Comparison of ENCODE assay signal across 10 cellular contexts in the genomic region with DNA sequence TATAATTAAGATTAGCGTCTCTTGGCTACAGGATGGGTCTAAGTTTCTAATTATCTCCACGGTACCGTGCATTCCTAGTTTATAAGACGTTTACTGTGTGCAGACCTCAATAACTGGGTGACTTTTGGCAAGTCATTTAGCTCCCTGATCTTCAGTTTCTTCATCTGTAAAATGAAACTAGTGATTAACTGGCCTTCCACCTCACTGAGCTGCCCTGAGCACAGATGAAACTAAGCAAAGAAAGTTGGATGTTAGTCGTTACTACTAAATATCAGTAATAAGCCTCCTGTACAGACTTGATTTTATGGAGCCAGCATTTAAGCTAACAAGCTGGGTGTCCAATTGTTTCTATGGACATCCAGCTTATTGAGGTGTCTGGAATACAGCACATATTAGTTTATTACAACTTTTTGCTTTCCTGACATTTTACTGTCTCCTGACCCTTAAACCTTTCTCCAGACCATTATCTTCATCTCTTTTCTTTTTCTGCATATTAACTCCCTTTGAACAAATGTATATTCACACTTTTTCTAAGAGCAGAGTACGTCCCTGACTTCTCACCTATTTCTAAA. TPM values are rescaled to one million over a fixed set of nuclear protein-coding genes. Genes with fewer than 3 reads are reported as not detected.
DNase-seq lines count a peak whose midpoint lies in the region; ATAC-seq and TF ChIP-seq lines count a peak whose summit lies in the region.
"Had no signal": no experiment of that assay in that cellular context is flagged by ENCODE, and none has a peak within 500 bp of the region (broad histone marks: within the 10 kb centered on the region; RNA-seq: fewer than 3 reads in every experiment).

No MANE protein-coding gene starts in this region.

- H3K36me3 Mint-ChIP-seq in CD4-positive, alpha-beta T cell (ENCODE audit: low read depth) = no peaks in the 10 kb centered on the region

- H3K9ac ChIP-seq in iPS-20b (ENCODE audit: low read depth, low read length) = no peak overlapping the region

- CTCF ChIA-PET in CD4-positive, alpha-beta T cell (lab: Charles Lee) = interaction anchor here (0.9 to 4.6 kb wide), 2 partner anchors 8 to 44 kb away, joined by 3 to 18 read pairs; no protein-coding TSS in a partner anchor
- CTCF ChIA-PET in PC-9 (lab: Charles Lee) = no interaction called here

- no peaks in the 10 kb centered on the region for H4K20me1 ChIP-seq in PC-9 (ENCODE audit: insufficient read depth)

- peak overlapping the region; percentile 19 for H3K27ac Mint-ChIP-seq in CD4-positive, alpha-beta T cell

- peak overlapping the region; percentile 88 for H3K4me2 ChIP-seq in PC-9

- H3K27ac ChIP-seq in CD4-positive, alpha-beta T cell (ENCODE audit: low read depth, low read length) = no peak overlapping the region
- H3K27ac ChIP-seq in PC-9 (no peak overlapping the region), iPS-20b (ENCODE audit: low read length) (no peak overlapping the region)
- H3K27ac ChIP-seq: foreskin keratinocyte had no signal

- H3K4me3 ChIP-seq in PC-9 (peak overlapping the region; percentile 66), iPS-20b (ENCODE audit: low read length) (peak overlapping the region; percentile 75)

- no peaks in the 10 kb centered on the region for H3F3A ChIP-seq in PC-9 (ENCODE audit: insufficient read depth, low read depth)

- H3K36me3 ChIP-seq in PC-9 (ENCODE audit: low read depth) (no peaks in the 10 kb centered on the region), iPS-20b (ENCODE audit: insufficient read depth, low read depth, low read length) (no peaks in the 10 kb centered on the region)

- no peaks in the 10 kb centered on the region for H3K9me3 Mint-ChIP-seq in CD4-positive, alpha-beta T cell

- no TSS peak for BruUV-seq in PC-9 (replicated peaks; lab: Mats Ljungman, UMichigan)

- peaks cover 9% of the 10 kb centered on the region for H3K4me1 ChIP-seq in PC-9 (replicated peaks; ENCODE audit: insufficient read depth)
- H3K4me1 ChIP-seq in iPS-20b (ENCODE audit: insufficient read depth, low read length) = no peaks in the 10 kb centered on the region
- H3K4me1 ChIP-seq: foreskin keratinocyte had no signal

- H3K27me3 Mint-ChIP-seq in CD4-positive, alpha-beta T cell = peaks cover 26% of the 10 kb centered on the region

- H3K79me2 ChIP-seq in PC-9 (ENCODE audit: low read depth) = no peaks in the 10 kb centered on the region

- TF ChIP-seq CTCF in CD4-positive, alpha-beta T cell (IDR thresholded peaks at IDR 0.05) = no peak
- TF ChIP-seq CTCF in PC-9 (conservative IDR thresholded peaks at IDR 0.05) = no peak

- POLR2A ChIA-PET in CD4-positive, alpha-beta T cell (lab: Charles Lee) = interaction anchor here (1.9 kb wide), 1 partner anchor 134 kb away, joined by 5 read pairs; a partner anchor contains a TSS
- POLR2A ChIA-PET in PC-9 (lab: Charles Lee; ENCODE audit: unreplicated experiment) = interaction anchor here (0.6 kb wide), 1 partner anchor 64 kb away, joined by 8 read pairs; no protein-coding TSS in a partner anchor

- no peaks in the 10 kb centered on the region for H3K9me3 ChIP-seq in CD4-positive, alpha-beta T cell (ENCODE audit: control insufficient read depth, low read length)
- H3K9me3 ChIP-seq in PC-9 (ENCODE audit: insufficient read depth, low read depth) (no peaks in the 10 kb centered on the region), iPS-20b (ENCODE audit: insufficient read depth, low read depth, low read length) (no peaks in the 10 kb centered on the region)

- H3K4me1 Mint-ChIP-seq in CD4-positive, alpha-beta T cell (ENCODE audit: low read depth) = peaks cover 14% of the 10 kb centered on the region

- no peak for DNase-seq in CD4-positive, alpha-beta T cell
- no peak for DNase-seq in PC-9
- DNase-seq in middle frontal gyrus (ENCODE audit: extremely low spot score, low spot score) = no peak
- DNase-seq in NCI-H2171 (lab: John Stamatoyannopoulos, UW) = no peak
- no peak for DNase-seq in activated CD8-positive, alpha-beta memory T cell treated with anti-CD3 and anti-CD28 coated beads for 24 hours
- DNase-seq: foreskin keratinocyte had no signal

- no peak for ATAC-seq in CD4-positive, alpha-beta T cell (ENCODE audit: poor library complexity)
- peak; percentile 33 for ATAC-seq in GM18909 (IDR thresholded peaks at IDR 0.05; ENCODE audit: poor library complexity, unreplicated experiment)
- ATAC-seq in HG03108 (IDR thresholded peaks at IDR 0.05; ENCODE audit: unreplicated experiment) = no peak

- H3K27me3 ChIP-seq in CD4-positive, alpha-beta T cell (ENCODE audit: control insufficient read depth, insufficient read depth, low read length) = peaks cover 16% of the 10 kb centered on the region
- H3K27me3 ChIP-seq in PC-9 (ENCODE audit: insufficient read depth, low read depth) (no peaks in the 10 kb centered on the region; the same call in 1 of the 2 replicates), iPS-20b (ENCODE audit: insufficient read depth, low read length) (peaks cover 73% of the 10 kb centered on the region)

- H2AFZ ChIP-seq in PC-9 = peak overlapping the region; percentile 87

- intact Hi-C loops in CD4-positive, alpha-beta T cell (cut with DNase I, micrococcal nuclease) = loop anchor here (2.0 kb wide), 1 partner anchor 44 kb away; no protein-coding TSS in a partner anchor
- intact Hi-C loops in PC-9 (cut with micrococcal nuclease; ENCODE audit: unreplicated experiment) = no loop called here

- no peaks in the 10 kb centered on the region for H3K9me2 ChIP-seq in PC-9 (ENCODE audit: insufficient read depth)

- peak overlapping the region; percentile 71 for H3K4me3 Mint-ChIP-seq in CD4-positive, alpha-beta T cell

RNA-seq across cellular contexts. Expression of a gene that starts 1.1 kb away (rescaled TPM):
- total RNA-seq in CD4-positive, alpha-beta T cell = 1 to 10 TPM; 1.2 TPM
- total RNA-seq in PC-9 (2021) = 0.88 and 4.3 TPM in 2 replicates
- total RNA-seq: foreskin keratinocyte had no signal

RNA-seq across cellular contexts. Expression of a gene that starts 40.7 kb away (rescaled TPM):
- 1 to 10 TPM; 2.8 to 3.1 TPM for total RNA-seq in CD4-positive, alpha-beta T cell
- total RNA-seq in PC-9 (2021) = not detected in 2 replicates
- total RNA-seq: foreskin keratinocyte, NCI-H460 had no signal
